Comparison of ENCODE assay signal across 8 cellular contexts in the genomic region with DNA sequence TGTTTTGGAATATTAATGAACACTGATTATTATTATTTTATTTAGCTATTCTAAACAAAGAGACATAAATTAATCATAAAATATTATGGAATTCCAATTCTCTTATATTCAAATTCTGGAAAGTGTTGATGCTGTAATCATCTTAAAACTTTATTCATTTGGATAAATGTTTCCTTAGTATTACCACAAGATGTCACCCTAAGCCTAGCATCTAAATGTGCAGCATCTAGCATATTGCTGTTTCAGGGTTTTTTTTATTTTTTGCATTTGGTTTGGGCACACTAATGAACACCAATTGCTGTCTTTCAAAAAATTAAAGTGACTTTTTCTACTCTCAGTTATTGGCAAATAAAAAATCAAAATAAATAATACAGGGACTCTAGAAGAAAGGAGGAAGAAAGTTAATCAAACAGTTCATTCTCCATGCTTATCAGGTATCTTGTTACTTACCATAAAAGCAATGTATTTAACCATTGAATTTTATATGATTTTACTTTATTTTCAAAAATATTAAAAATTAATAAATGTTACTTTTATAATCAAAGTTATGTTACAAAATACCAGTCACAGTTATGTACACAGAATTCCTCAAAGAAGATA. TPM values are rescaled to one million over a fixed set of nuclear protein-coding genes. Genes with fewer than 3 reads are reported as not detected.
A peak's percentile ranks its signal among the peaks of the same experiment; 100 is the strongest.
DNase-seq lines count a peak whose midpoint lies in the region; ATAC-seq, FAIRE-seq and TF ChIP-seq lines count a peak whose summit lies in the region.

No MANE protein-coding gene starts in this region.

- H3K9me3 ChIP-seq in body of pancreas (no peaks in the 10 kb centered on the region), transverse colon (no peaks in the 10 kb centered on the region)

- TF ChIP-seq POLR2A in body of pancreas (IDR thresholded peaks at IDR 0.05) (no peak), transverse colon (IDR thresholded peaks at IDR 0.05) (no peak)

- H3K27me3 ChIP-seq in body of pancreas (no peaks in the 10 kb centered on the region), transverse colon (no peaks in the 10 kb centered on the region)

- peak; percentile 65 for DNase-seq in activated CD4-positive, alpha-beta T cell treated with anti-CD3 and anti-CD28 coated beads, Interleukin-2, amount 10 ng/mL, durations not matched to agents 24 days and 14 days
- no peak for DNase-seq in activated CD4-positive, alpha-beta T cell treated with anti-CD3 and anti-CD28 coated beads, Interleukin-2, amount 50 U/mL, for 1 hour
- peak; percentile 35 for DNase-seq in NCI-H2227 treated with DMSO at 0.1 percent for 48 hours (lab: John Stamatoyannopoulos, UW)
- DNase-seq in body of pancreas = no peak
- DNase-seq in transverse colon = no peak
- no peak for DNase-seq in activated naive CD8-positive, alpha-beta T cell treated with anti-CD3 and anti-CD28 coated beads, Interleukin-2, amount 50 U/mL, for 24 hours

- H3K9me3 Mint-ChIP-seq in activated CD4-positive, alpha-beta T cell treated with anti-CD3 and anti-CD28 coated beads, Interleukin-2, amount 10 ng/mL, durations not matched to agents 24 days and 14 days = no peaks in the 10 kb centered on the region
- H3K9me3 Mint-ChIP-seq in activated naive CD8-positive, alpha-beta T cell treated with anti-CD3 and anti-CD28 coated beads, Interleukin-2, amount 50 U/mL, for 24 hours = no peaks in the 10 kb centered on the region

- ATAC-seq in HG02678 (IDR thresholded peaks at IDR 0.05; ENCODE audit: unreplicated experiment) (peak; percentile 66), body of pancreas (peak; percentile 56)
- ATAC-seq in activated naive CD8-positive, alpha-beta T cell treated with anti-CD3 and anti-CD28 coated beads, Interleukin-2, amount 50 U/mL, for 24 hours = no peak

- H3K4me3 ChIP-seq in body of pancreas = no peak overlapping the region
- no peak overlapping the region for H3K4me3 ChIP-seq in transverse colon

- peak; percentile 100 for FAIRE-seq in islet of Langerhans (lab: Jason Lieb, UNC)

- no peaks in the 10 kb centered on the region for H3K36me3 ChIP-seq in body of pancreas (replicated peaks in 1 of 2; ENCODE audit: insufficient read depth in 1 of 2, low read depth in 2 of 2)
- H3K36me3 ChIP-seq in transverse colon = no peaks in the 10 kb centered on the region

- H3K36me3 Mint-ChIP-seq in activated CD4-positive, alpha-beta T cell treated with anti-CD3 and anti-CD28 coated beads, Interleukin-2, amount 10 ng/mL, durations not matched to agents 24 days and 14 days (ENCODE audit: low read depth) = no peaks in the 10 kb centered on the region
- H3K36me3 Mint-ChIP-seq in activated naive CD8-positive, alpha-beta T cell treated with anti-CD3 and anti-CD28 coated beads, Interleukin-2, amount 50 U/mL, for 24 hours (ENCODE audit: low read depth) = no peaks in the 10 kb centered on the region

- H3K4me1 Mint-ChIP-seq in activated CD4-positive, alpha-beta T cell treated with anti-CD3 and anti-CD28 coated beads, Interleukin-2, amount 10 ng/mL, durations not matched to agents 24 days and 14 days = no peaks in the 10 kb centered on the region
- no peaks in the 10 kb centered on the region for H3K4me1 Mint-ChIP-seq in activated naive CD8-positive, alpha-beta T cell treated with anti-CD3 and anti-CD28 coated beads, Interleukin-2, amount 50 U/mL, for 24 hours

- no peak overlapping the region for H3K4me3 Mint-ChIP-seq in activated CD4-positive, alpha-beta T cell treated with anti-CD3 and anti-CD28 coated beads, Interleukin-2, amount 10 ng/mL, durations not matched to agents 24 days and 14 days
- H3K4me3 Mint-ChIP-seq in activated naive CD8-positive, alpha-beta T cell treated with anti-CD3 and anti-CD28 coated beads, Interleukin-2, amount 50 U/mL, for 24 hours = no peak overlapping the region

- peaks cover 15% of the 10 kb centered on the region for H3K27me3 Mint-ChIP-seq in activated CD4-positive, alpha-beta T cell treated with anti-CD3 and anti-CD28 coated beads, Interleukin-2, amount 10 ng/mL, durations not matched to agents 24 days and 14 days
- no peaks in the 10 kb centered on the region for H3K27me3 Mint-ChIP-seq in activated naive CD8-positive, alpha-beta T cell treated with anti-CD3 and anti-CD28 coated beads, Interleukin-2, amount 50 U/mL, for 24 hours

- H3K27ac ChIP-seq in body of pancreas (no peak overlapping the region), transverse colon (no peak overlapping the region)

- no peak for TF ChIP-seq EP300 in transverse colon (IDR thresholded peaks at IDR 0.05; ENCODE audit: low read depth)

- in situ Hi-C loops in transverse colon (cut with MboI; ENCODE audit: low pct_ligation_motif_present in 1 of 4, low pct_unique_long_range_greater_than_20kb in 1 of 4, low sequenced_read_pairs in 3 of 4) = loop anchor here in 3 of 4 donors (25.0 kb wide), 2 partner anchors 808 to 1033 kb away; no protein-coding TSS in a partner anchor

- no peak overlapping the region for H3K27ac Mint-ChIP-seq in activated CD4-positive, alpha-beta T cell treated with anti-CD3 and anti-CD28 coated beads, Interleukin-2, amount 10 ng/mL, durations not matched to agents 24 days and 14 days
- H3K27ac Mint-ChIP-seq in activated naive CD8-positive, alpha-beta T cell treated with anti-CD3 and anti-CD28 coated beads, Interleukin-2, amount 50 U/mL, for 24 hours = no peak overlapping the region

- peak; percentile 23 to 80 (median 72) for TF ChIP-seq CTCF in body of pancreas (IDR thresholded peaks at IDR 0.05)
- peak; percentile 53 to 62 (median 58) for TF ChIP-seq CTCF in transverse colon (IDR thresholded peaks at IDR 0.05)

- H3K4me1 ChIP-seq in body of pancreas (no peaks in the 10 kb centered on the region), transverse colon (no peaks in the 10 kb centered on the region)

- intact Hi-C loops in activated CD4-positive, alpha-beta T cell treated with anti-CD3 and anti-CD28 coated beads, Interleukin-2, amount 10 ng/mL, durations not matched to agents 24 days and 14 days (cut with micrococcal nuclease) = loop anchor here (2.0 to 10.0 kb wide), 4 partner anchors 31 to 1222 kb away; partner anchors contain the start of genes CREBZF and DLG2
- intact Hi-C loops in body of pancreas (cut with DNase I) (no loop called here), transverse colon (cut with DNase I; ENCODE audit: low total_unique reads) (no loop called here)

RNA-seq across cellular contexts. Expression of gene DLG2, which starts 31.8 kb away (rescaled TPM):
- total RNA-seq in activated CD4-positive, alpha-beta T cell treated with anti-CD3 and anti-CD28 coated beads, Interleukin-2, amount 10 ng/mL, durations not matched to agents 24 days and 14 days = 0.99 and 1.0 TPM in 2 replicates
- 10 to 100 TPM in 1 of 2 donors, 1 to 10 TPM in 1; 6.0 to 13.2 TPM for total RNA-seq in body of pancreas
- 10 to 100 TPM in 1 of 4 donors, 1 to 10 TPM in 3; 1.9 to 28.3 (median 3.7) TPM for total RNA-seq in transverse colon

RNA-seq across cellular contexts. Expression of gene TMEM126B, which starts 33.0 kb away (rescaled TPM):
- 52.2 and 54.4 TPM in 2 replicates for total RNA-seq in activated CD4-positive, alpha-beta T cell treated with anti-CD3 and anti-CD28 coated beads, Interleukin-2, amount 10 ng/mL, durations not matched to agents 24 days and 14 days
- total RNA-seq in body of pancreas = 10 to 100 TPM; 15.2 to 23.3 TPM
- total RNA-seq in transverse colon = 10 to 100 TPM; 29.9 to 48.3 (median 42.6) TPM

RNA-seq across cellular contexts. Expression of gene TMEM126A, which starts 52.4 kb away (rescaled TPM):
- total RNA-seq in activated CD4-positive, alpha-beta T cell treated with anti-CD3 and anti-CD28 coated beads, Interleukin-2, amount 10 ng/mL, durations not matched to agents 24 days and 14 days = 52.1 and 52.5 TPM in 2 replicates
- total RNA-seq in body of pancreas (10 to 100 TPM in 1 of 2 donors, 1 to 10 TPM in 1; 8.9 to 25.7 TPM), transverse colon (10 to 100 TPM in 2 of 4 donors, 1 to 10 TPM in 1, not detected in 1; 4.0 to 17.5 (median 11.3) TPM)

Comparison
In these comparisons a context has a peak if more than half of its experiments do, and no peak if none do; other contexts are left out.
1. DNase-seq: peak in activated CD4-positive, alpha-beta T cell treated with anti-CD3 and anti-CD28 coated beads, Interleukin-2, amount 10 ng/mL, durations not matched to agents 24 days and 14 days (single experiment) and NCI-H2227 treated with DMSO at 0.1 percent for 48 hours (single experiment); none in activated CD4-positive, alpha-beta T cell treated with anti-CD3 and anti-CD28 coated beads, Interleukin-2, amount 50 U/mL, for 1 hour (single experiment), body of pancreas (0 of 4), transverse colon (single experiment) and activated naive CD8-positive, alpha-beta T cell treated with anti-CD3 and anti-CD28 coated beads, Interleukin-2, amount 50 U/mL, for 24 hours (single experiment).